ENCODE assay signal across 11 cellular contexts in genomic region chr19:53156888-53157287, GRCh38. TPM values are rescaled to one million over a fixed set of nuclear protein-coding genes. Genes with fewer than 3 reads are reported as not detected.
DNase-seq lines count a peak whose midpoint lies in the region; ATAC-seq and TF ChIP-seq lines count a peak whose summit lies in the region.
"Had no signal": no experiment of that assay in that cellular context is flagged by ENCODE, and none has a peak within 500 bp of the region (broad histone marks: within the 10 kb centered on the region; RNA-seq: fewer than 3 reads in every experiment).

No MANE protein-coding gene starts in this region.

- peak overlapping the region; percentile 81 for H3K4me3 Mint-ChIP-seq in activated CD4-positive, alpha-beta T cell treated with anti-CD3 and anti-CD28 coated beads, Interleukin-2, amount 10 ng/mL, durations not matched to agents 7 days and 5 days
- peak overlapping the region; percentile 9 for H3K4me3 Mint-ChIP-seq in T-helper 17 cell
- H3K4me3 Mint-ChIP-seq in endothelial cell (ENCODE audit: unreplicated experiment), result peak overlapping the region; percentile 90

- no peaks in the 10 kb centered on the region for H3K27me3 Mint-ChIP-seq in activated CD4-positive, alpha-beta T cell treated with anti-CD3 and anti-CD28 coated beads, Interleukin-2, amount 10 ng/mL, durations not matched to agents 7 days and 5 days
- H3K27me3 Mint-ChIP-seq in T-helper 17 cell (no peaks in the 10 kb centered on the region), endothelial cell (ENCODE audit: unreplicated experiment) (peaks cover 14% of the 10 kb centered on the region)

- peaks cover 0 to 22% (median 12%) of the 10 kb centered on the region in 6 donors for H3K4me1 ChIP-seq in spleen

- peak overlapping the region; percentile 90 for H3K27ac Mint-ChIP-seq in activated CD4-positive, alpha-beta T cell treated with anti-CD3 and anti-CD28 coated beads, Interleukin-2, amount 10 ng/mL, durations not matched to agents 7 days and 5 days
- H3K27ac Mint-ChIP-seq in T-helper 17 cell (no peak overlapping the region), endothelial cell (ENCODE audit: unreplicated experiment) (no peak overlapping the region)

- peaks cover 23% of the 10 kb centered on the region for H3K4me1 Mint-ChIP-seq in activated CD4-positive, alpha-beta T cell treated with anti-CD3 and anti-CD28 coated beads, Interleukin-2, amount 10 ng/mL, durations not matched to agents 7 days and 5 days
- H3K4me1 Mint-ChIP-seq in T-helper 17 cell (peaks cover 3% of the 10 kb centered on the region), endothelial cell (ENCODE audit: unreplicated experiment) (peaks cover 25% of the 10 kb centered on the region)

- DNase-seq in activated CD4-positive, alpha-beta T cell treated with anti-CD3 and anti-CD28 coated beads, Interleukin-2, amount 10 ng/mL, durations not matched to agents 7 days and 5 days, result no peak
- DNase-seq in activated CD4-positive, alpha-beta T cell treated with anti-CD3 and anti-CD28 coated beads for 4 hours, result no peak
- DNase-seq in T-helper 17 cell, result no peak
- DNase-seq in endothelial cell (ENCODE audit: low spot score), result no peak
- DNase-seq in spleen, result no peak
- no peak for DNase-seq in retina
- no peak for DNase-seq in central memory CD4-positive, alpha-beta T cell
- no peak for DNase-seq in NCI-H524 treated with DMSO at 0.1 percent for 48 hours (lab: John Stamatoyannopoulos, UW)
- DNase-seq: activated gamma-delta T cell treated with Interleukin-2 at 50 U/mL for 16 hours, NCI-H2029 had no signal

- H3K27me3 ChIP-seq in spleen (replicated peaks in 1 of 7), result no peaks in the 10 kb centered on the region

- H3K4me3 ChIP-seq in spleen, result peak overlapping the region in 7 of 8 donors; percentile 53 to 76 (median 59)

- H3K36me3 Mint-ChIP-seq in activated CD4-positive, alpha-beta T cell treated with anti-CD3 and anti-CD28 coated beads, Interleukin-2, amount 10 ng/mL, durations not matched to agents 7 days and 5 days (ENCODE audit: low read depth), result peaks cover 52% of the 10 kb centered on the region
- peaks cover 2% of the 10 kb centered on the region for H3K36me3 Mint-ChIP-seq in T-helper 17 cell (ENCODE audit: low read depth)
- peaks cover 31% of the 10 kb centered on the region for H3K36me3 Mint-ChIP-seq in endothelial cell (ENCODE audit: low read depth, unreplicated experiment)

- H3K9me3 Mint-ChIP-seq in activated CD4-positive, alpha-beta T cell treated with anti-CD3 and anti-CD28 coated beads, Interleukin-2, amount 10 ng/mL, durations not matched to agents 7 days and 5 days, result peaks cover 52% of the 10 kb centered on the region
- peaks cover 4% of the 10 kb centered on the region for H3K9me3 Mint-ChIP-seq in endothelial cell (ENCODE audit: unreplicated experiment)

- POLR2A ChIA-PET in activated CD4-positive, alpha-beta T cell treated with anti-CD3 and anti-CD28 coated beads, Interleukin-2, amount 10 ng/mL, durations not matched to agents 7 days and 5 days (lab: Charles Lee), result no interaction called here

- no peak for ATAC-seq in T-helper 17 cell

- TF ChIP-seq CTCF in endothelial cell (IDR thresholded peaks at IDR 0.05; ENCODE audit: unreplicated experiment), result no peak
- no peak for TF ChIP-seq CTCF in spleen (IDR thresholded peaks at IDR 0.05 in 8 of 11, conservative IDR thresholded peaks at IDR 0.05 in 3 of 11)

- CTCF ChIA-PET in activated CD4-positive, alpha-beta T cell treated with anti-CD3 and anti-CD28 coated beads, Interleukin-2, amount 10 ng/mL, durations not matched to agents 7 days and 5 days (lab: Charles Lee), result interaction anchor here (0.6 kb wide), 1 partner anchor 623 kb away, joined by 4 read pairs; no protein-coding TSS in a partner anchor

- 67 to 87% (median 77%) methylated on average over 9 of the region's 9 CpGs for WGBS in spleen, 5 donors

- peaks cover 3% of the 10 kb centered on the region for H3K9me3 ChIP-seq in T-helper 17 cell (ENCODE audit: control insufficient read depth, low read length, poor library complexity, severe bottlenecking)
- peaks cover 0 to 88% (median 56%) of the 10 kb centered on the region in 8 donors for H3K9me3 ChIP-seq in spleen

- intact Hi-C loops in spleen (cut with DNase I; ENCODE audit: low total_unique reads), result no loop called here

- H3K36me3 ChIP-seq in spleen, result peaks cover 0 to 41% (median 20%) of the 10 kb centered on the region in 6 donors

- H3K27ac ChIP-seq in spleen, result peak overlapping the region in 7 of 8 donors; percentile 55 to 87 (median 83)

- no peak for TF ChIP-seq POLR2A in spleen (IDR thresholded peaks at IDR 0.05)

RNA-seq across cellular contexts. Expression of gene ZNF347, which starts 2.0 kb away (rescaled TPM):
- 10 to 100 TPM; 11.7 to 12.3 TPM for total RNA-seq in activated CD4-positive, alpha-beta T cell treated with anti-CD3 and anti-CD28 coated beads, Interleukin-2, amount 10 ng/mL, durations not matched to agents 7 days and 5 days
- total RNA-seq in T-helper 17 cell (1 to 10 TPM; 1.8 to 1.9 TPM), endothelial cell (ENCODE audit: unreplicated experiment) (14.9 TPM), spleen (10 to 100 TPM; 20.2 to 41.5 (median 31.2) TPM)
- polyA plus RNA-seq in spleen, result 1 to 10 TPM; 2.9 to 5.9 (median 3.8) TPM

RNA-seq across cellular contexts. Expression of gene ZNF415, which starts 24.2 kb away (rescaled TPM):
- 1 to 10 TPM; 1.3 to 1.9 TPM for total RNA-seq in activated CD4-positive, alpha-beta T cell treated with anti-CD3 and anti-CD28 coated beads, Interleukin-2, amount 10 ng/mL, durations not matched to agents 7 days and 5 days
- total RNA-seq in T-helper 17 cell (under 1 TPM in 1 of 2 donors, not detected in 1; 0.62 TPM), endothelial cell (ENCODE audit: unreplicated experiment) (8.7 TPM), spleen (10 to 100 TPM in 5 of 7 donors, 1 to 10 TPM in 2; 7.3 to 17.0 (median 12.8) TPM)
- 1 to 10 TPM; 2.8 to 5.6 (median 4.8) TPM for polyA plus RNA-seq in spleen

RNA-seq across cellular contexts. Expression of gene ZNF665, which starts 36.3 kb away (rescaled TPM):
- 1 to 10 TPM; 4.0 to 5.0 TPM for total RNA-seq in activated CD4-positive, alpha-beta T cell treated with anti-CD3 and anti-CD28 coated beads, Interleukin-2, amount 10 ng/mL, durations not matched to agents 7 days and 5 days
- 1 to 10 TPM in 1 of 2 donors, under 1 TPM in 1; 0.78 to 2.4 TPM for total RNA-seq in T-helper 17 cell
- 3.8 TPM for total RNA-seq in endothelial cell (ENCODE audit: unreplicated experiment)
- 1 to 10 TPM; 2.8 to 7.3 (median 4.9) TPM for total RNA-seq in spleen
- polyA plus RNA-seq in spleen, result 1 to 10 TPM; 1.9 to 4.4 (median 2.9) TPM
- total RNA-seq: G401 had no signal

RNA-seq across cellular contexts. Expression of gene ZNF160, which starts 53.7 kb away (rescaled TPM):
- 10 to 100 TPM; 40.2 to 42.9 TPM for total RNA-seq in activated CD4-positive, alpha-beta T cell treated with anti-CD3 and anti-CD28 coated beads, Interleukin-2, amount 10 ng/mL, durations not matched to agents 7 days and 5 days
- total RNA-seq in T-helper 17 cell, result 10 to 100 TPM; 31.2 to 34.1 TPM
- total RNA-seq in endothelial cell (ENCODE audit: unreplicated experiment), result 36.3 TPM
- total RNA-seq in spleen, result 100 to 1,000 TPM in 3 of 7 donors, 10 to 100 TPM in 4; 80.3 to 154 (median 98.6) TPM
- polyA plus RNA-seq in spleen, result 10 to 100 TPM; 14.4 to 30.1 (median 17.3) TPM

Comparison
In these comparisons a context has a peak if more than half of its experiments do, and no peak if none do; other contexts are left out.
1. H3K4me3 Mint-ChIP-seq: peak in every context shown above with its lines; median percentile 90 in endothelial cell; 81 in activated CD4-positive, alpha-beta T cell treated with anti-CD3 and anti-CD28 coated beads, Interleukin-2, amount 10 ng/mL, durations not matched to agents 7 days and 5 days; 9 in T-helper 17 cell.